Comparison of ENCODE assay signal across 1 cellular context in the genomic region with DNA sequence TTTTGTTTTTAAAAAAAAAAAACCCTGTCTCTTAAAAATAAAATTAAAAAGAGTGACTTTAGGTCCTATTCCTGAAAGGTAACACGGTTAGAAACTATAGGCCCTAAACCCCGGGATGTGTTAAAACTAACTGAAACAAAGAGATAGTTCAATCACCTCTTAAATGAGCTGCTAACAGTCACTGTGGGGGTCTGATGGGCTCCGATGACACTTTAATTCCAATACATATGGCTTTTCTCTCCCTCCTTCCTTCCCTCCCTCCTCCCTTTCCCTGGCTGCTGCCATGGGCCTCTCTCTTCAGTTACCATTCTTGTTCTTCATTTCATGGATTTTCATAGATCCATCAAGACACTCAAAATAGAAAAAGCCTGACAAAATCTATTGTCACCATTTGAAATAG.
TF ChIP-seq lines count a peak whose summit lies in the region.

No MANE protein-coding gene starts in this region.

TF ChIP-seq in WTC11, 78 proteins besides CTCF, POLR2A, EP300 and RAD21 (continued from another document):
- TF ChIP-seq, protein P1, sequence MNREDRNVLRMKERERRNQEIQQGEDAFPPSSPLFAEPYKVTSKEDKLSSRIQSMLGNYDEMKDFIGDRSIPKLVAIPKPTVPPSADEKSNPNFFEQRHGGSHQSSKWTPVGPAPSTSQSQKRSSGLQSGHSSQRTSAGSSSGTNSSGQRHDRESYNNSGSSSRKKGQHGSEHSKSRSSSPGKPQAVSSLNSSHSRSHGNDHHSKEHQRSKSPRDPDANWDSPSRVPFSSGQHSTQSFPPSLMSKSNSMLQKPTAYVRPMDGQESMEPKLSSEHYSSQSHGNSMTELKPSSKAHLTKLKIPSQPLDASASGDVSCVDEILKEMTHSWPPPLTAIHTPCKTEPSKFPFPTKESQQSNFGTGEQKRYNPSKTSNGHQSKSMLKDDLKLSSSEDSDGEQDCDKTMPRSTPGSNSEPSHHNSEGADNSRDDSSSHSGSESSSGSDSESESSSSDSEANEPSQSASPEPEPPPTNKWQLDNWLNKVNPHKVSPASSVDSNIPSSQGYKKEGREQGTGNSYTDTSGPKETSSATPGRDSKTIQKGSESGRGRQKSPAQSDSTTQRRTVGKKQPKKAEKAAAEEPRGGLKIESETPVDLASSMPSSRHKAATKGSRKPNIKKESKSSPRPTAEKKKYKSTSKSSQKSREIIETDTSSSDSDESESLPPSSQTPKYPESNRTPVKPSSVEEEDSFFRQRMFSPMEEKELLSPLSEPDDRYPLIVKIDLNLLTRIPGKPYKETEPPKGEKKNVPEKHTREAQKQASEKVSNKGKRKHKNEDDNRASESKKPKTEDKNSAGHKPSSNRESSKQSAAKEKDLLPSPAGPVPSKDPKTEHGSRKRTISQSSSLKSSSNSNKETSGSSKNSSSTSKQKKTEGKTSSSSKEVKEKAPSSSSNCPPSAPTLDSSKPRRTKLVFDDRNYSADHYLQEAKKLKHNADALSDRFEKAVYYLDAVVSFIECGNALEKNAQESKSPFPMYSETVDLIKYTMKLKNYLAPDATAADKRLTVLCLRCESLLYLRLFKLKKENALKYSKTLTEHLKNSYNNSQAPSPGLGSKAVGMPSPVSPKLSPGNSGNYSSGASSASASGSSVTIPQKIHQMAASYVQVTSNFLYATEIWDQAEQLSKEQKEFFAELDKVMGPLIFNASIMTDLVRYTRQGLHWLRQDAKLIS (CRISPR knock-in tag; IDR thresholded peaks at IDR 0.05; ENCODE audit: borderline replicate concordance), result no peak
